In the genomic region with DNA sequence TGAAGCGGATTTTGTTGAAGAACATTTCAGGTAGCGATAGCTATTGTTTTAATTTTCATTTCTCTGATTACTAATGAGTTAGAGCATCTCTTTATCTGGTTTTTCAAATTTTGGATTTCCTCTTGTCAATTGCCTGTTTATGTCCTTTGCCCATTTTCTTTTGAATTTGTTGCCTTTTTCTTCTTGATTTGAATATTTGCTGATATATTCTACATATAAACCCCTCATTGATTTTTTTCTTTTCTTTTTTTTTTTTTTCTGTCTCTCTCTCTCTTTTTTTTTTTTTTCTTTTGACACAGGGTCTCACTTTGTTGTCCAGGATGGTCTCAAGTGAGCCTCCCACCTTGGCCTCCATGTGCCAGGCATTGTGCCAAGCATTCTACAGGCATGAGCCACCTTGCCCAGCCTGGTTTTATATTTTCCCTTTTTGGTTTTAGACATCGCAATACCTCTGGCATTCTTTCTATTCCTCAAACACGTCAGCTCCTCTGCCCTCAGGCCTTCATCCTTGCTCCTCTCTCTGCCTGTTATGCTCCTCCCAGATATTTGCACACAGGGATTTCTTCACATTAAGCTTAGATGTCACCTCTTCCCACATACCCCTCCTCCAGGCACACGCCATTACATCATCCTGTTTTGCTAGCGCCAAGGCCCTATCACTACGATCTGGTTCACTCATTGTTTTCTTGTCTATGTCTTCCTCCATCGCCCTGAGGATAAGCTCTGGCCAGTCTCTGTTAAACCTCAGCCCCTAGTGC, we compare ENCODE assay signal across 1 cellular context.
TF ChIP-seq lines count a peak whose summit lies in the region.

No MANE protein-coding gene starts in this region.

TF ChIP-seq in endothelial cell of umbilical vein, 7 proteins besides CTCF, POLR2A, EP300 and RAD21:
- TF ChIP-seq EZH2 (IDR thresholded peaks at IDR 0.05; ENCODE audit: borderline replicate concordance, low read depth, low read length, severe bottlenecking) (no peak), FOS (IDR thresholded peaks at IDR 0.05; ENCODE audit: borderline replicate concordance, insufficient read depth, low read length) (no peak), JUN (IDR thresholded peaks at IDR 0.05; ENCODE audit: borderline replicate concordance, insufficient read depth, insufficient read length, low read depth) (peak; percentile 41), GATA2 (IDR thresholded peaks at IDR 0.05; ENCODE audit: insufficient read depth, insufficient read length, low read depth, low read length) (peak; percentile 36), MYC (IDR thresholded peaks at IDR 0.05; ENCODE audit: low read depth, low read length) (no peak), POLR2AphosphoS5 (IDR thresholded peaks at IDR 0.05; ENCODE audit: insufficient read depth, low read depth, low read length) (no peak)
- TF ChIP-seq, protein P1, sequence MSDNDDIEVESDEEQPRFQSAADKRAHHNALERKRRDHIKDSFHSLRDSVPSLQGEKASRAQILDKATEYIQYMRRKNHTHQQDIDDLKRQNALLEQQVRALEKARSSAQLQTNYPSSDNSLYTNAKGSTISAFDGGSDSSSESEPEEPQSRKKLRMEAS (IDR thresholded peaks at IDR 0.05; ENCODE audit: insufficient read depth, insufficient read length) = no peak
TF ChIP-seq in endothelial cell of umbilical vein: peak in this region for 2.
